ENCODE assay signal across 1 cellular context in genomic region chr3:153165211-153165815, GRCh38.
A peak's percentile ranks its signal among the peaks of the same experiment; 100 is the strongest.
TF ChIP-seq lines count a peak whose summit lies in the region.

No MANE protein-coding gene starts in this region.

TF ChIP-seq in K562, 482 proteins besides CTCF, POLR2A, EP300 and RAD21 (continued from another document and continues in another):
- peak; percentile 34 to 51; a peak in 2 of 4 replicates for TF ChIP-seq MLLT1 (IDR thresholded peaks at IDR 0.05)
- TF ChIP-seq SAFB2 (IDR thresholded peaks at IDR 0.05; ENCODE audit: borderline replicate concordance, low read depth, low read length, severe bottlenecking): no peak
- TF ChIP-seq PATZ1 (CRISPR knock-in tag; IDR thresholded peaks at IDR 0.05; ENCODE audit: borderline replicate concordance): no peak
- TF ChIP-seq FOXK2 (conservative IDR thresholded peaks at IDR 0.05 in 1 of 2, IDR thresholded peaks at IDR 0.05 in 1 of 2; ENCODE audit: low read depth in 2 of 2): no peak; a peak in 1 of 4 replicates
- no peak for TF ChIP-seq POLR2AphosphoS2 (IDR thresholded peaks at IDR 0.05; ENCODE audit: low read length)
- TF ChIP-seq RHOXF2B (CRISPR knock-in tag; conservative IDR thresholded peaks at IDR 0.05): no peak
- no peak for TF ChIP-seq SNIP1 (IDR thresholded peaks at IDR 0.05; ENCODE audit: low read depth)
- no peak for TF ChIP-seq RBM34 (IDR thresholded peaks at IDR 0.05; ENCODE audit: borderline replicate concordance, insufficient read depth, low read length)
- TF ChIP-seq DMBX1 (CRISPR knock-in tag; IDR thresholded peaks at IDR 0.05; ENCODE audit: borderline replicate concordance): peak; percentile 59; the same call in 1 of the 2 replicates
- TF ChIP-seq ZNF583 (CRISPR knock-in tag; IDR thresholded peaks at IDR 0.05): no peak
- TF ChIP-seq ZNF407 (IDR thresholded peaks at IDR 0.05; ENCODE audit: low read depth): no peak
- no peak for TF ChIP-seq ZNF3 (CRISPR knock-in tag; IDR thresholded peaks at IDR 0.05)
- peak in 1 of 3 experiments; percentile 47 for TF ChIP-seq YY1 (IDR thresholded peaks at IDR 0.05; ENCODE audit: borderline replicate concordance in 1 of 3, control insufficient read depth in 1 of 3, extremely low read depth in 1 of 3, insufficient read depth in 3 of 3, insufficient read length in 1 of 3, insufficient replicate concordance in 2 of 3, low read depth in 1 of 3, low read length in 2 of 3)
- no peak for TF ChIP-seq FOXP1 (CRISPR knock-in tag; IDR thresholded peaks at IDR 0.05)
- TF ChIP-seq ZNF134 (CRISPR knock-in tag; conservative IDR thresholded peaks at IDR 0.05): no peak
- no peak for TF ChIP-seq PHF21A (IDR thresholded peaks at IDR 0.05; ENCODE audit: borderline replicate concordance, low read depth)
- no peak for TF ChIP-seq HLTF (IDR thresholded peaks at IDR 0.05)
- TF ChIP-seq RBM14 (IDR thresholded peaks at IDR 0.05; ENCODE audit: borderline replicate concordance, insufficient read depth, low read depth, low read length): no peak
- TF ChIP-seq RUNX1 (IDR thresholded peaks at IDR 0.05; ENCODE audit: low read depth): no peak
- TF ChIP-seq SIN3A (IDR thresholded peaks at IDR 0.05; ENCODE audit: borderline replicate concordance in 2 of 2, control insufficient read depth in 1 of 2, low read depth in 2 of 2, low read length in 2 of 2): no peak
- no peak for TF ChIP-seq SMARCA5 (IDR thresholded peaks at IDR 0.05)
- TF ChIP-seq ZBTB34 (CRISPR knock-in tag; IDR thresholded peaks at IDR 0.05): no peak
- TF ChIP-seq CHAMP1 (IDR thresholded peaks at IDR 0.05): no peak
- no peak for TF ChIP-seq ZKSCAN1 (IDR thresholded peaks at IDR 0.05; ENCODE audit: low read depth, low read length)
- TF ChIP-seq GABPB2 (CRISPR knock-in tag; conservative IDR thresholded peaks at IDR 0.05): no peak
- TF ChIP-seq MAZ (CRISPR knock-in tag; conservative IDR thresholded peaks at IDR 0.05 in 1 of 2, IDR thresholded peaks at IDR 0.05 in 1 of 2): 0 out of 4 replicates have a peak, but pooled peaks of 1 of the 2 experiments have one; percentile 14
- TF ChIP-seq TCF3 (CRISPR knock-in tag; IDR thresholded peaks at IDR 0.05): 0 out of 2 replicates have a peak, but pooled peaks have one; percentile 13
- TF ChIP-seq ELF2 (CRISPR knock-in tag; IDR thresholded peaks at IDR 0.05): no peak
- peak; percentile 38; the same call in 1 of the 2 replicates for TF ChIP-seq FOXM1 (IDR thresholded peaks at IDR 0.05; ENCODE audit: low read depth)
- TF ChIP-seq FOXM1 (CRISPR knock-in tag; IDR thresholded peaks at IDR 0.05; ENCODE audit: low read depth): no peak
- TF ChIP-seq COPS2 (conservative IDR thresholded peaks at IDR 0.05): no peak
- no peak for TF ChIP-seq ZNF77 (CRISPR knock-in tag; IDR thresholded peaks at IDR 0.05)
- TF ChIP-seq DEAF1 (CRISPR knock-in tag; IDR thresholded peaks at IDR 0.05): peak; percentile 57
- no peak for TF ChIP-seq ZSCAN32 (CRISPR knock-in tag; IDR thresholded peaks at IDR 0.05)
- TF ChIP-seq TFAP4 (CRISPR knock-in tag; IDR thresholded peaks at IDR 0.05; ENCODE audit: borderline replicate concordance): no peak
- TF ChIP-seq RBM25 (IDR thresholded peaks at IDR 0.05; ENCODE audit: low read depth, low read length, severe bottlenecking): no peak
- TF ChIP-seq OTX1 (CRISPR knock-in tag; IDR thresholded peaks at IDR 0.05): no peak
- TF ChIP-seq EHMT2 (IDR thresholded peaks at IDR 0.05): peak; percentile 52; the same call in 1 of the 2 replicates
- TF ChIP-seq HIVEP1 (CRISPR knock-in tag; IDR thresholded peaks at IDR 0.05): no peak
- TF ChIP-seq SOX6 (IDR thresholded peaks at IDR 0.05): no peak
- TF ChIP-seq FOXO4 (CRISPR knock-in tag; IDR thresholded peaks at IDR 0.05): no peak
- TF ChIP-seq TRIM24 (IDR thresholded peaks at IDR 0.05): no peak
- no peak for TF ChIP-seq HDGF (IDR thresholded peaks at IDR 0.05)
- no peak for TF ChIP-seq GATAD2A (IDR thresholded peaks at IDR 0.05)
